Comparison of ENCODE assay signal across 23 cellular contexts in genomic region chr16:3032624-3033023, GRCh38. TPM values are rescaled to one million over a fixed set of nuclear protein-coding genes. Genes with fewer than 3 reads are reported as not detected.
DNase-seq lines count a peak whose midpoint lies in the region; ATAC-seq, FAIRE-seq and TF ChIP-seq lines count a peak whose summit lies in the region.
"Had no signal": no experiment of that assay in that cellular context is flagged by ENCODE, and none has a peak within 500 bp of the region (broad histone marks: within the 10 kb centered on the region; RNA-seq: fewer than 3 reads in every experiment).

No MANE protein-coding gene starts in this region.

- CTCF ChIA-PET in WTC11 (lab: Charles Lee) = interaction anchor here (1.1 to 9.8 kb wide), 17 partner anchors 8 to 139 kb away, joined by 4 to 355 read pairs (median 20); partner anchors contain the start of genes BICDL2, CLDN6, CLDN9 and HCFC1R1

- H3K36me3 ChIP-seq in small intestine (ENCODE audit: control insufficient read depth in 2 of 2, insufficient read depth in 2 of 2, low read length in 2 of 2) = no peaks in the 10 kb centered on the region
- H3K36me3 ChIP-seq in Karpas-422 (ENCODE audit: insufficient read depth, low read length) = no peaks in the 10 kb centered on the region
- H3K36me3 ChIP-seq: BE2C had no signal

- POLR2A ChIA-PET in WTC11 (lab: Charles Lee) = interaction anchor here (0.7 to 6.0 kb wide), 4 partner anchors 14 to 97 kb away, joined by 3 to 87 read pairs (median 6); partner anchors contain the start of genes CLDN6 and TNFRSF12A

- H3K4me3 Mint-ChIP-seq in WTC11 (no peak overlapping the region), HFFc6 (no peak overlapping the region)
- H3K4me3 Mint-ChIP-seq: CD4-positive, CD25-positive, alpha-beta regulatory T cell; T-helper 2 cell treated with Interferon-gamma antibody and Interleukin-4, amounts not matched to agents 5 μg/mL and 100 μg/mL, for 36 hours had no signal

- WGBS in small intestine, 3 donors = 12 to 26% (median 18%) methylated on average over 7 of the region's 7 CpGs

- no peaks in the 10 kb centered on the region for H3K9me2 ChIP-seq in Karpas-422 (replicated peaks; ENCODE audit: insufficient read depth, low read length)

- peaks cover 3% of the 10 kb centered on the region; the same call in 1 of the 2 replicates for H3K27me3 Mint-ChIP-seq in WTC11 (ENCODE audit: low read depth)
- H3K27me3 Mint-ChIP-seq in HFFc6 (ENCODE audit: insufficient read depth) = peaks cover 51% of the 10 kb centered on the region

- no peaks in the 10 kb centered on the region for H3K4me1 ChIP-seq in small intestine (ENCODE audit: control insufficient read depth in 2 of 2, insufficient read depth in 1 of 2, low read depth in 1 of 2, low read length in 1 of 2)
- H3K4me1 ChIP-seq in Karpas-422 (ENCODE audit: low read length) = peaks cover 5% of the 10 kb centered on the region

- ATAC-seq in WTC11 (no peak), HG03280 (IDR thresholded peaks at IDR 0.05; ENCODE audit: unreplicated experiment) (no peak)

- in situ Hi-C loops in GM13976 (cut with MboI; ENCODE audit: low sequenced_read_pairs, unreplicated experiment) = no loop called here

- no peak for FAIRE-seq in small intestine (lab: Jason Lieb, UNC)

- peaks cover 31% of the 10 kb centered on the region for H3K4me1 Mint-ChIP-seq in WTC11
- peaks cover 6% of the 10 kb centered on the region; the same call in 1 of the 2 replicates for H3K4me1 Mint-ChIP-seq in HFFc6 (ENCODE audit: low read depth)

- no peaks in the 10 kb centered on the region for H3K9me3 Mint-ChIP-seq in WTC11
- H3K9me3 Mint-ChIP-seq in HFFc6 = no peaks in the 10 kb centered on the region; the same call in 1 of the 2 replicates
- H3K9me3 Mint-ChIP-seq: T-helper 2 cell treated with Interferon-gamma antibody and Interleukin-4, amounts not matched to agents 5 μg/mL and 100 μg/mL, for 36 hours had no signal

- no peak overlapping the region for H3K9ac ChIP-seq in Karpas-422 (ENCODE audit: low read length)

- 0 out of 2 replicates have a peak, but pooled peaks cover 9% of the 10 kb centered on the region for H4K20me1 ChIP-seq in Karpas-422 (ENCODE audit: insufficient read depth, low read depth, low read length)

- H3K27me3 ChIP-seq in small intestine (ENCODE audit: control insufficient read depth in 2 of 2, insufficient read depth in 2 of 2, low read length in 2 of 2) = peaks cover 0 to 9% of the 10 kb centered on the region in 2 donors
- H3K27me3 ChIP-seq in Karpas-422 (ENCODE audit: low read length) = no peaks in the 10 kb centered on the region

- H3K4me3 ChIP-seq in small intestine (ENCODE audit: low read depth in 1 of 2, low read length in 2 of 2) (no peak overlapping the region), Karpas-422 (ENCODE audit: low read length) (no peak overlapping the region)

- peak; percentile 69 for DNase-seq in GM13976 (ENCODE audit: low spot score)
- DNase-seq in HT-29 (ENCODE audit: low spot score) = peak; percentile 34
- DNase-seq in WTC11 (ENCODE audit: low spot score) = no peak
- DNase-seq in small intestine = peak; percentile 37
- DNase-seq in Karpas-422 = no peak
- no peak for DNase-seq in HFFc6
- DNase-seq: BE2C; CD4-positive, CD25-positive, alpha-beta regulatory T cell; DMS79; H7; MV-4-11; NCI-H1105 treated with DMSO at 0.1 percent for 48 hours; NCI-H2029 treated with DMSO at 0.1 percent for 48 hours; NCI-H524 treated with DMSO at 0.1 percent for 48 hours; SHP77; SW 1271 had no signal

- H3K9me3 ChIP-seq in small intestine (ENCODE audit: control insufficient read depth, low read depth) = no peaks in the 10 kb centered on the region
- no peaks in the 10 kb centered on the region for H3K9me3 ChIP-seq in Karpas-422 (ENCODE audit: low read length)
- H3K9me3 ChIP-seq: BE2C had no signal

- TF ChIP-seq CTCF in GM13976 (IDR thresholded peaks at IDR 0.05; ENCODE audit: borderline replicate concordance, control extremely low read depth, extremely low read depth, insufficient read depth, missing control alignments) (no peak), WTC11 (IDR thresholded peaks at IDR 0.05) (no peak), HFFc6 (IDR thresholded peaks at IDR 0.05) (no peak)

- no peak overlapping the region for H3K4me2 ChIP-seq in Karpas-422 (ENCODE audit: low read depth, low read length, poor library complexity, severe bottlenecking)

- H3K79me2 ChIP-seq in Karpas-422 (ENCODE audit: low read length) = no peaks in the 10 kb centered on the region

- 0 out of 2 replicates have a peak, but pooled peaks cover 5% of the 10 kb centered on the region for H3K36me3 Mint-ChIP-seq in WTC11
- 0 out of 2 replicates have a peak, but pooled peaks cover 5% of the 10 kb centered on the region for H3K36me3 Mint-ChIP-seq in HFFc6 (ENCODE audit: low read depth)
- H3K36me3 Mint-ChIP-seq: CD4-positive, CD25-positive, alpha-beta regulatory T cell had no signal

- H3K27ac ChIP-seq in small intestine (ENCODE audit: low read depth in 1 of 2, low read length in 1 of 2) (no peak overlapping the region), Karpas-422 (ENCODE audit: low read length) (no peak overlapping the region)
- H3K27ac ChIP-seq: HL-60 had no signal

- no peak overlapping the region for H2AFZ ChIP-seq in Karpas-422 (ENCODE audit: low read length)

- H3K27ac Mint-ChIP-seq in WTC11 = peak overlapping the region; percentile 6
- no peak overlapping the region for H3K27ac Mint-ChIP-seq in HFFc6
- H3K27ac Mint-ChIP-seq: T-helper 2 cell treated with Interferon-gamma antibody and Interleukin-4, amounts not matched to agents 5 μg/mL and 100 μg/mL, for 36 hours had no signal

TF ChIP-seq in WTC11, 78 proteins besides CTCF, POLR2A, EP300 and RAD21 (continues in another document):
- TF ChIP-seq MLX (CRISPR knock-in tag; IDR thresholded peaks at IDR 0.05) = no peak
- TF ChIP-seq GRHL2 (CRISPR knock-in tag; IDR thresholded peaks at IDR 0.05; ENCODE audit: insufficient replicate concordance, severe bottlenecking) = no peak
- no peak for TF ChIP-seq ZNF281 (CRISPR knock-in tag; IDR thresholded peaks at IDR 0.05)
- TF ChIP-seq NFYB (CRISPR knock-in tag; conservative IDR thresholded peaks at IDR 0.05; ENCODE audit: low read depth) = no peak
- no peak for TF ChIP-seq ATF1 (CRISPR knock-in tag; IDR thresholded peaks at IDR 0.05)

RNA-seq across cellular contexts. Expression of gene BICDL2, which starts 4.1 kb away (rescaled TPM):
- total RNA-seq in HT-29 (2014; rRNA removed; shearing (Covaris generic)) = 40.5 and 50.1 TPM in 2 replicates
- 27.3 to 28.5 TPM (median 28.2 TPM) in 3 replicates for total RNA-seq in WTC11 (2021)
- polyA plus RNA-seq in small intestine = 10 to 100 TPM; 26.8 to 47.8 (median 40.3) TPM
- total RNA-seq in Karpas-422 (2014; rRNA removed; shearing (Covaris generic); ENCODE audit: low replicate concordance) = not detected in 2 replicates
- not detected for total RNA-seq in HFFc6 (2021; fragmentation: NEBNext Ultra II Directional; extraction: Animal tissue kit (Norgen Biotek cat#: 25700))
- total RNA-seq: A673; CD4-positive, CD25-positive, alpha-beta regulatory T cell; HT1080; M059J had no signal
- polyA plus RNA-seq: CD4-positive, CD25-positive, alpha-beta regulatory T cell had no signal

RNA-seq across cellular contexts. Expression of gene THOC6, which starts 8.8 kb away (rescaled TPM):
- total RNA-seq in HT-29 (2014; rRNA removed; shearing (Covaris generic)) = 54.9 and 58.5 TPM in 2 replicates
- 76.5 to 94.2 TPM (median 88.7 TPM) in 3 replicates for total RNA-seq in WTC11 (2021)
- polyA plus RNA-seq in small intestine = 10 to 100 TPM; 35.9 to 51.4 (median 44.1) TPM
- 20.0 and 35.8 TPM in 2 replicates for total RNA-seq in Karpas-422 (2014; rRNA removed; shearing (Covaris generic); ENCODE audit: low replicate concordance)
- total RNA-seq in HFFc6 (2021; fragmentation: NEBNext Ultra II Directional; extraction: Animal tissue kit (Norgen Biotek cat#: 25700)) = 10 to 100 TPM; 18.2 to 21.6 (median 19.9) TPM

RNA-seq across cellular contexts. Expression of gene HCFC1R1, which starts 8.9 kb away (rescaled TPM):
- 32.0 and 39.4 TPM in 2 replicates for total RNA-seq in HT-29 (2014; rRNA removed; shearing (Covaris generic))
- total RNA-seq in WTC11 (2021) = 76.0 to 84.0 TPM (median 83.2 TPM) in 3 replicates
- 100 to 1,000 TPM in 1 of 3 donors, 10 to 100 TPM in 2; 51.5 to 119 (median 62.1) TPM for polyA plus RNA-seq in small intestine
- 51.7 and 67.8 TPM in 2 replicates for total RNA-seq in Karpas-422 (2014; rRNA removed; shearing (Covaris generic); ENCODE audit: low replicate concordance)
- 10 to 100 TPM; 54.6 to 90.3 (median 83.2) TPM for total RNA-seq in HFFc6 (2021; fragmentation: NEBNext Ultra II Directional; extraction: Animal tissue kit (Norgen Biotek cat#: 25700))

RNA-seq across cellular contexts. Expression of gene TNFRSF12A, which starts 12.5 kb away (rescaled TPM):
- total RNA-seq in HT-29 (2014; rRNA removed; shearing (Covaris generic)) = 709 and 783 TPM in 2 replicates
- total RNA-seq in WTC11 (2021) = 78.9 to 87.0 TPM (median 79.5 TPM) in 3 replicates
- 100 to 1,000 TPM in 2 of 3 donors, 10 to 100 TPM in 1; 43.4 to 259 (median 117) TPM for polyA plus RNA-seq in small intestine
- total RNA-seq in Karpas-422 (2014; rRNA removed; shearing (Covaris generic); ENCODE audit: low replicate concordance) = 4.9 and 9.4 TPM in 2 replicates
- 100 to 1,000 TPM; 392 to 451 (median 429) TPM for total RNA-seq in HFFc6 (2021; fragmentation: NEBNext Ultra II Directional; extraction: Animal tissue kit (Norgen Biotek cat#: 25700))

RNA-seq across cellular contexts. Expression of gene MMP25, which starts 13.7 kb away (rescaled TPM):
- 0.05 TPM in 1 of 2 replicates, not detected in the other for total RNA-seq in HT-29 (2014; rRNA removed; shearing (Covaris generic))
- 41.2 to 49.0 TPM (median 43.3 TPM) in 3 replicates for total RNA-seq in WTC11 (2021)
- polyA plus RNA-seq in small intestine = under 1 TPM; 0.54 to 0.89 (median 0.67) TPM
- total RNA-seq in Karpas-422 (2014; rRNA removed; shearing (Covaris generic); ENCODE audit: low replicate concordance) = 0.15 and 0.47 TPM in 2 replicates
- total RNA-seq in HFFc6 (2021; fragmentation: NEBNext Ultra II Directional; extraction: Animal tissue kit (Norgen Biotek cat#: 25700)) = under 1 TPM in 3 of 6 experiments, not detected in 3; 0.05 to 0.17 (median 0.07) TPM
- total RNA-seq: RPMI7951 had no signal

Comparison
In these comparisons a context has a peak if more than half of its experiments do, and no peak if none do; other contexts are left out.
1. DNase-seq: peak in GM13976 (single experiment), HT-29 (single experiment) and small intestine (single experiment); none in WTC11 (single experiment), Karpas-422 (single experiment) and HFFc6 (single experiment).
2. RNA of gene BICDL2, which starts 4.1 kb away (total RNA-seq): 40.5 to 50.1 TPM in HT-29 and 27.3 to 28.5 TPM in WTC11; not detected in Karpas-422 and not detected in HFFc6; every median in the first group is over 10 times any median in the second.